12 cellular contexts compared by ENCODE assay signal in genomic region chr12:11578461-11578993, GRCh38.
DNase-seq lines count a peak whose midpoint lies in the region; ATAC-seq lines count a peak whose summit lies in the region.
"Had no signal": no experiment of that assay in that cellular context is flagged by ENCODE, and none has a peak within 500 bp of the region (broad histone marks: within the 10 kb centered on the region; RNA-seq: fewer than 3 reads in every experiment).

No MANE protein-coding gene starts in this region.

- CTCF ChIA-PET in activated CD4-positive, alpha-beta T cell treated with anti-CD3 and anti-CD28 coated beads, Interleukin-2, amount 10 ng/mL, durations not matched to agents 7 days and 5 days (lab: Charles Lee): interaction anchor here (0.8 kb wide), 1 partner anchor 33 kb away, joined by 3 read pairs; no protein-coding TSS in a partner anchor

- ATAC-seq in GM21381 (IDR thresholded peaks at IDR 0.05; ENCODE audit: unreplicated experiment) (peak; percentile 45), HG03135 (IDR thresholded peaks at IDR 0.05; ENCODE audit: unreplicated experiment) (peak; percentile 74), memory B cell (ENCODE audit: low read depth) (peak; percentile 80), HG03045 (IDR thresholded peaks at IDR 0.05; ENCODE audit: unreplicated experiment) (no peak)
- ATAC-seq: right cardiac atrium had no signal

- H3K27me3 Mint-ChIP-seq in activated CD4-positive, alpha-beta T cell treated with anti-CD3 and anti-CD28 coated beads, Interleukin-2, amount 10 ng/mL, durations not matched to agents 24 days and 14 days: peaks cover 2% of the 10 kb centered on the region
- peaks cover 5% of the 10 kb centered on the region for H3K27me3 Mint-ChIP-seq in activated CD4-positive, alpha-beta T cell treated with anti-CD3 and anti-CD28 coated beads, Interleukin-2, amount 10 ng/mL, durations not matched to agents 7 days and 5 days
- peaks cover 4% of the 10 kb centered on the region for H3K27me3 Mint-ChIP-seq in memory B cell

- H3K27ac Mint-ChIP-seq in activated CD4-positive, alpha-beta T cell treated with anti-CD3 and anti-CD28 coated beads, Interleukin-2, amount 10 ng/mL, durations not matched to agents 24 days and 14 days: peak overlapping the region; percentile 75
- H3K27ac Mint-ChIP-seq in activated CD4-positive, alpha-beta T cell treated with anti-CD3 and anti-CD28 coated beads, Interleukin-2, amount 10 ng/mL, durations not matched to agents 7 days and 5 days: no peak overlapping the region
- no peak overlapping the region for H3K27ac Mint-ChIP-seq in memory B cell

- intact Hi-C loops in activated CD4-positive, alpha-beta T cell treated with anti-CD3 and anti-CD28 coated beads, Interleukin-2, amount 10 ng/mL, durations not matched to agents 24 days and 14 days (cut with micrococcal nuclease): loop anchor here (2.0 kb wide), 1 partner anchor 24 kb away; no protein-coding TSS in a partner anchor

- POLR2A ChIA-PET in activated CD4-positive, alpha-beta T cell treated with anti-CD3 and anti-CD28 coated beads, Interleukin-2, amount 10 ng/mL, durations not matched to agents 7 days and 5 days (lab: Charles Lee): no interaction called here

- peaks cover 3% of the 10 kb centered on the region for H3K9me3 Mint-ChIP-seq in activated CD4-positive, alpha-beta T cell treated with anti-CD3 and anti-CD28 coated beads, Interleukin-2, amount 10 ng/mL, durations not matched to agents 24 days and 14 days
- H3K9me3 Mint-ChIP-seq in activated CD4-positive, alpha-beta T cell treated with anti-CD3 and anti-CD28 coated beads, Interleukin-2, amount 10 ng/mL, durations not matched to agents 7 days and 5 days: peaks cover 5% of the 10 kb centered on the region
- H3K9me3 Mint-ChIP-seq in memory B cell: no peaks in the 10 kb centered on the region

- DNase-seq in activated CD4-positive, alpha-beta T cell treated with anti-CD3 and anti-CD28 coated beads, Interleukin-2, amount 10 ng/mL, durations not matched to agents 24 days and 14 days: no peak
- no peak for DNase-seq in activated CD4-positive, alpha-beta T cell treated with anti-CD3 and anti-CD28 coated beads, Interleukin-2, amount 10 ng/mL, durations not matched to agents 7 days and 5 days
- DNase-seq in memory B cell (ENCODE audit: low spot score in 2 of 2) (no peak), NCI-H748 (lab: John Stamatoyannopoulos, UW; ENCODE audit: unreplicated experiment) (no peak), COR-L47 (lab: John Stamatoyannopoulos, UW) (no peak)
- DNase-seq: activated effector memory CD4-positive, alpha-beta T cell treated with Interleukin-2 at 50 U/mL for 16 hours; H7; NCI-H526; right cardiac atrium had no signal

- no peak overlapping the region for H3K4me3 Mint-ChIP-seq in activated CD4-positive, alpha-beta T cell treated with anti-CD3 and anti-CD28 coated beads, Interleukin-2, amount 10 ng/mL, durations not matched to agents 24 days and 14 days
- no peak overlapping the region for H3K4me3 Mint-ChIP-seq in activated CD4-positive, alpha-beta T cell treated with anti-CD3 and anti-CD28 coated beads, Interleukin-2, amount 10 ng/mL, durations not matched to agents 7 days and 5 days
- no peak overlapping the region for H3K4me3 Mint-ChIP-seq in memory B cell

- no peaks in the 10 kb centered on the region for H3K36me3 Mint-ChIP-seq in activated CD4-positive, alpha-beta T cell treated with anti-CD3 and anti-CD28 coated beads, Interleukin-2, amount 10 ng/mL, durations not matched to agents 24 days and 14 days (ENCODE audit: low read depth)
- H3K36me3 Mint-ChIP-seq in activated CD4-positive, alpha-beta T cell treated with anti-CD3 and anti-CD28 coated beads, Interleukin-2, amount 10 ng/mL, durations not matched to agents 7 days and 5 days (ENCODE audit: low read depth): peaks cover 5% of the 10 kb centered on the region
- H3K36me3 Mint-ChIP-seq in memory B cell: no peaks in the 10 kb centered on the region

- peaks cover 22% of the 10 kb centered on the region for H3K4me1 Mint-ChIP-seq in activated CD4-positive, alpha-beta T cell treated with anti-CD3 and anti-CD28 coated beads, Interleukin-2, amount 10 ng/mL, durations not matched to agents 24 days and 14 days
- peaks cover 11% of the 10 kb centered on the region for H3K4me1 Mint-ChIP-seq in activated CD4-positive, alpha-beta T cell treated with anti-CD3 and anti-CD28 coated beads, Interleukin-2, amount 10 ng/mL, durations not matched to agents 7 days and 5 days
- H3K4me1 Mint-ChIP-seq in memory B cell: peaks cover 10% of the 10 kb centered on the region
